In the genomic region with DNA sequence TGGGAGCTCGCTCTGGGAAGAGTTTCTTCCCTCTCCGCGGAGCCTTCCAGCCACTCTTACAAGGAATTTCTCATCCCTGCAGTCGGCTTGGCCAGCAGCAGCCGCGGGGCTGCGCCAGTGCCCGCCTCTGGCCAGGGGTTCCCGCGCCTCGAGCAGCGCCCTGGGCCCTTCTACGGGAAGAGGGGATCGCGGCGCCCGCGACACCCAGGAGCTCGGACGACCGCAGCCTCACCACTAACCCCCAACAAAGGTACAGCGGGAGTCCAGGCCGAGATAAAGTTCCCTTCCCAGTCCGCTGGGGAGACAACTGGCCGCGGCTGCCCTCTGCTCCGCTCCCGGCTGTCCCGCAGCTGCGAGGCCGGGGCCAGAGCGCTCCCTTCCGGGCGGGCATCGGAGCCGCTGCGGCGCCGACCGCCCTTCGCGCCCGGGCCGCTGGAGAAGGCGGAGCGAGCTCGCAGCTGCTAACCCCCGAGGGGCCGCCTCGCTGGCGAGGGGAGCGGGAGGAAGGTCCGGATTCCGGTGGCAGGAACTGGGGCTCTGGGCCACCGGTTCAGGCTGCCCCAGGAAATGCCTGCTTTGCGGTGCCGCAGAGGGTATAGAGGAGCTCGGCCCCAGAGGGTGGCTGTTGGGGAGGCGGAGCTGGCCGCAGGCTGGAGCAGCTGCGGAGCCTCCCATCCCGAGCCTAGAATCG, we compare ENCODE assay signal across 8 cellular contexts. TPM values are rescaled to one million over a fixed set of nuclear protein-coding genes. Genes with fewer than 3 reads are reported as not detected.
A peak's percentile ranks its signal among the peaks of the same experiment; 100 is the strongest.
DNase-seq lines count a peak whose midpoint lies in the region; ATAC-seq, FAIRE-seq and TF ChIP-seq lines count a peak whose summit lies in the region.

No MANE protein-coding gene starts in this region.

- intact Hi-C loops in right cardiac atrium (cut with DNase I): loop anchor here in 1 of 4 donors (5.0 kb wide), 1 partner anchor 700 kb away; no protein-coding TSS in a partner anchor
- intact Hi-C loops in gastrocnemius medialis (cut with DNase I; ENCODE audit: low total_unique reads): no loop called here

- ATAC-seq in A549 (peak; percentile 33 to 59), right cardiac atrium (no peak), gastrocnemius medialis (no peak)

- in situ Hi-C loops in gastrocnemius medialis (cut with MboI; ENCODE audit: low sequenced_read_pairs in 4 of 4): no loop called here

- H3K36me3 ChIP-seq in gastrocnemius medialis: no peaks in the 10 kb centered on the region

- peak overlapping the region; percentile 54 for H3K4me3 ChIP-seq in A549
- H3K4me3 ChIP-seq in HFF-Myc (replicated peaks; ENCODE audit: low read depth, low read length): peak overlapping the region; percentile 33
- H3K4me3 ChIP-seq in right cardiac atrium (ENCODE audit: low read length): peak overlapping the region; percentile 39
- peak overlapping the region; percentile 46 to 52 (median 48) for H3K4me3 ChIP-seq in gastrocnemius medialis

- H3K27ac ChIP-seq in A549 (peak overlapping the region; percentile 55 to 71; a peak in 5 of 6 replicates), right cardiac atrium (ENCODE audit: low read length) (no peak overlapping the region), gastrocnemius medialis (no peak overlapping the region)

- peak; percentile 29 to 59 for DNase-seq in A549 (ENCODE audit: low read depth in 1 of 2, low spot score in 1 of 2)
- DNase-seq in HFF-Myc (ENCODE audit: extremely low read depth, low read depth): no peak
- peak; percentile 65 to 68 for DNase-seq in activated T-cell treated with anti-CD3 and anti-CD28 coated beads, Interleukin-2, amount 50 U/mL, for 48 hours
- DNase-seq in right cardiac atrium: peak; percentile 24 to 76 (median 70)
- DNase-seq in gastrocnemius medialis: no peak
- no peak for DNase-seq in GM10248 (ENCODE audit: extremely low spot score)
- DNase-seq in NCI-H446 treated with DMSO at 0.1 percent for 48 hours (lab: John Stamatoyannopoulos, UW): no peak
- DNase-seq in A172 (ENCODE audit: low spot score): no peak

- 6% methylated on average over 18 of the region's 63 CpGs for WGBS in A549 (ENCODE audit: missing lambda C conversion rate)
- 2% methylated on average over 63 of the region's 63 CpGs for WGBS in right cardiac atrium

- FAIRE-seq in A549 (lab: Jason Lieb, UNC): no peak

- TF ChIP-seq EP300 in A549 (IDR thresholded peaks at IDR 0.05): no peak

- TF ChIP-seq RAD21 in A549 (conservative IDR thresholded peaks at IDR 0.05 in 1 of 2, IDR thresholded peaks at IDR 0.05 in 1 of 2): peak; percentile 22 to 63; a peak in 4 of 5 replicates

- H3K4me1 ChIP-seq in A549: peaks cover 26% of the 10 kb centered on the region
- H3K4me1 ChIP-seq in right cardiac atrium (ENCODE audit: control insufficient read depth, insufficient read depth, low read length): no peaks in the 10 kb centered on the region
- peaks cover 30 to 37% of the 10 kb centered on the region in 2 donors for H3K4me1 ChIP-seq in gastrocnemius medialis

- CTCF ChIA-PET in A549 (lab: Yijun Ruan, JAX) (interaction anchor here (0.7 to 2.9 kb wide), 18 partner anchors 9 to 1272 kb away, joined by 3 to 12 read pairs (median 5); no protein-coding TSS in a partner anchor), GM10248 (lab: Yijun Ruan, JAX) (interaction anchor here (1.9 kb wide), 1 partner anchor 11 kb away, joined by 4 read pairs; no protein-coding TSS in a partner anchor)

- TF ChIP-seq POLR2A in A549 (IDR thresholded peaks at IDR 0.05; ENCODE audit: low read length) (no peak), gastrocnemius medialis (IDR thresholded peaks at IDR 0.05) (no peak)

- peaks cover 4% of the 10 kb centered on the region for H3K27me3 ChIP-seq in right cardiac atrium (ENCODE audit: control insufficient read depth, insufficient read depth)
- H3K27me3 ChIP-seq in gastrocnemius medialis: peaks cover 58 to 96% (median 79%) of the 10 kb centered on the region in 3 donors

- H3K9me3 ChIP-seq in A549 (no peaks in the 10 kb centered on the region), right cardiac atrium (ENCODE audit: control insufficient read depth, low read length) (no peaks in the 10 kb centered on the region), gastrocnemius medialis (no peaks in the 10 kb centered on the region)

- H3K4me2 ChIP-seq in A549: peak overlapping the region; percentile 96

- POLR2A ChIA-PET in A549 (lab: Yijun Ruan, JAX) (no interaction called here), GM10248 (lab: Yijun Ruan, JAX) (no interaction called here)

- TF ChIP-seq CTCF in A549 (IDR thresholded peaks at IDR 0.05): peak; percentile 51
- TF ChIP-seq CTCF in HFF-Myc (IDR thresholded peaks at IDR 0.05; ENCODE audit: low read depth, low read length, missing control alignments): peak; percentile 28
- peak in 2 of 5 experiments; percentile 16 to 17 for TF ChIP-seq CTCF in gastrocnemius medialis (IDR thresholded peaks at IDR 0.05 in 4 of 5, conservative IDR thresholded peaks at IDR 0.05 in 1 of 5)
- no peak for TF ChIP-seq CTCF in GM10248 (IDR thresholded peaks at IDR 0.05; ENCODE audit: control extremely low read depth, extremely low read depth, low read depth, missing control alignments)

TF ChIP-seq in A549, 52 proteins besides CTCF, POLR2A, EP300 and RAD21:
- TF ChIP-seq POLR2AphosphoS2 (conservative IDR thresholded peaks at IDR 0.05; ENCODE audit: low read length) (no peak), CBX8 (IDR thresholded peaks at IDR 0.05) (no peak), RNF2 (IDR thresholded peaks at IDR 0.05; ENCODE audit: borderline replicate concordance, low read depth) (no peak), NFE2L2 (conservative IDR thresholded peaks at IDR 0.05; ENCODE audit: low read length) (no peak), ZSCAN20 (CRISPR knock-in tag; IDR thresholded peaks at IDR 0.05) (no peak), ZC3H11A (IDR thresholded peaks at IDR 0.05) (no peak), HOXB13 (CRISPR knock-in tag; IDR thresholded peaks at IDR 0.05; ENCODE audit: low read depth) (no peak), JUN (IDR thresholded peaks at IDR 0.05) (peak in 1 of 2 experiments; percentile 17; a peak in 1 of 5 replicates), RCOR1 (IDR thresholded peaks at IDR 0.05; ENCODE audit: low read depth, low read length) (no peak), ESRRA (IDR thresholded peaks at IDR 0.05; ENCODE audit: borderline replicate concordance, low read length) (no peak), GATA3 (IDR thresholded peaks at IDR 0.05; ENCODE audit: borderline replicate concordance) (no peak), HDAC2 (IDR thresholded peaks at IDR 0.05) (0 out of 2 replicates have a peak, but pooled peaks have one; percentile 57), SMC3 (IDR thresholded peaks at IDR 0.05) (peak; percentile 54; the same call in 2 of the 3 replicates)
- TF ChIP-seq, protein P1, sequence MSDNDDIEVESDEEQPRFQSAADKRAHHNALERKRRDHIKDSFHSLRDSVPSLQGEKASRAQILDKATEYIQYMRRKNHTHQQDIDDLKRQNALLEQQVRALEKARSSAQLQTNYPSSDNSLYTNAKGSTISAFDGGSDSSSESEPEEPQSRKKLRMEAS (IDR thresholded peaks at IDR 0.05): 0 out of 2 replicates have a peak, but pooled peaks have one; percentile 24
- TF ChIP-seq, protein P2, sequence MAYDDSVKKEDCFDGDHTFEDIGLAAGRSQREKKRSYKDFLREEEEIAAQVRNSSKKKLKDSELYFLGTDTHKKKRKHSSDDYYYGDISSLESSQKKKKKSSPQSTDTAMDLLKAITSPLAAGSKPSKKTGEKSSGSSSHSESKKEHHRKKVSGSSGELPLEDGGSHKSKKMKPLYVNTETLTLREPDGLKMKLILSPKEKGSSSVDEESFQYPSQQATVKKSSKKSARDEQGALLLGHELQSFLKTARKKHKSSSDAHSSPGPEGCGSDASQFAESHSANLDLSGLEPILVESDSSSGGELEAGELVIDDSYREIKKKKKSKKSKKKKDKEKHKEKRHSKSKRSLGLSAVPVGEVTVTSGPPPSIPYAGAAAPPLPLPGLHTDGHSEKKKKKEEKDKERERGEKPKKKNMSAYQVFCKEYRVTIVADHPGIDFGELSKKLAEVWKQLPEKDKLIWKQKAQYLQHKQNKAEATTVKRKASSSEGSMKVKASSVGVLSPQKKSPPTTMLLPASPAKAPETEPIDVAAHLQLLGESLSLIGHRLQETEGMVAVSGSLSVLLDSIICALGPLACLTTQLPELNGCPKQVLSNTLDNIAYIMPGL (CRISPR knock-in tag; IDR thresholded peaks at IDR 0.05; ENCODE audit: borderline replicate concordance): no peak
- TF ChIP-seq, protein P3, sequence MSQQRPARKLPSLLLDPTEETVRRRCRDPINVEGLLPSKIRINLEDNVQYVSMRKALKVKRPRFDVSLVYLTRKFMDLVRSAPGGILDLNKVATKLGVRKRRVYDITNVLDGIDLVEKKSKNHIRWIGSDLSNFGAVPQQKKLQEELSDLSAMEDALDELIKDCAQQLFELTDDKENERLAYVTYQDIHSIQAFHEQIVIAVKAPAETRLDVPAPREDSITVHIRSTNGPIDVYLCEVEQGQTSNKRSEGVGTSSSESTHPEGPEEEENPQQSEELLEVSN (IDR thresholded peaks at IDR 0.05; ENCODE audit: borderline replicate concordance, low read depth): peak; percentile 61; the same call in 1 of the 2 replicates

RNA-seq across cellular contexts. Expression of a gene that starts 3.6 kb away (rescaled TPM):
- polyA plus RNA-seq in A549 (2011; rRNA removed) (0.44 and 0.67 TPM in 2 replicates), A549 (2017; fragmentation: RNase III; extraction: RNeasy Plus Mini Kit Qiagen cat#74134 plus additional on column Dnase treatment) (0.11 to 0.18 TPM (median 0.15 TPM) in 3 replicates), right cardiac atrium (0.93 TPM)
- 0.13 and 0.22 TPM in 2 replicates for polyA plus RNA-seq in A549 (2012; cell fraction: cytosol; rRNA removed)
- 0.26 and 0.34 TPM in 2 replicates for polyA plus RNA-seq in A549 (2012; cell fraction: nucleus; rRNA removed)
- 0.88 and 0.95 TPM in 2 replicates for polyA minus RNA-seq in A549 (2011; rRNA and poly(A)+ RNA removed)
- total RNA-seq in right cardiac atrium (1 to 10 TPM; 1.1 to 2.6 (median 2.1) TPM), gastrocnemius medialis (1 to 10 TPM in 2 of 4 donors, under 1 TPM in 2; 0.10 to 4.0 (median 0.82) TPM)
- 14.2 and 20.8 TPM in 2 replicates for total RNA-seq in A172 (2014; rRNA removed; shearing (Covaris generic))

Comparison
In these comparisons a context has a peak if more than half of its experiments do, and no peak if none do; other contexts are left out.
1. ATAC-seq: peak in A549 (2 of 2); none in right cardiac atrium (0 of 2) and gastrocnemius medialis (0 of 2).
2. DNase-seq: peak in A549 (2 of 2), activated T-cell treated with anti-CD3 and anti-CD28 coated beads, Interleukin-2, amount 50 U/mL, for 48 hours (2 of 2) and right cardiac atrium (3 of 3); none in HFF-Myc (single experiment), gastrocnemius medialis (0 of 2), GM10248 (single experiment), NCI-H446 treated with DMSO at 0.1 percent for 48 hours (single experiment) and A172 (single experiment).
3. H3K27ac ChIP-seq: peak in A549 (2 of 2); none in right cardiac atrium (single experiment) and gastrocnemius medialis (0 of 4).
4. Peak in every context shown above with its lines, with median percentiles within 50 percentile points of each other: H3K4me3 ChIP-seq.